In genomic region chrX:40685352-40685918, GRCh38 we compare ENCODE assay signal across 21 cellular contexts. TPM values are rescaled to one million over a fixed set of nuclear protein-coding genes. Genes with fewer than 3 reads are reported as not detected.
DNase-seq lines count a peak whose midpoint lies in the region; ATAC-seq, FAIRE-seq and TF ChIP-seq lines count a peak whose summit lies in the region.
"Had no signal": no experiment of that assay in that cellular context is flagged by ENCODE, and none has a peak within 500 bp of the region (broad histone marks: within the 10 kb centered on the region; RNA-seq: fewer than 3 reads in every experiment).

No MANE protein-coding gene starts in this region.

- no peak overlapping the region for H3K4me3 ChIP-seq in Caco-2 (ENCODE audit: low read depth, low read length)
- no peak overlapping the region for H3K4me3 ChIP-seq in GM23338
- no peak overlapping the region for H3K4me3 ChIP-seq in H1 (ENCODE audit: extremely low read depth in 1 of 4, insufficient read depth in 2 of 4, low read depth in 3 of 4, low read length in 4 of 4)
- H3K4me3 ChIP-seq in H7 (ENCODE audit: insufficient read depth, low read depth, low read length) = no peak overlapping the region
- no peak overlapping the region for H3K4me3 ChIP-seq in stomach
- H3K4me3 ChIP-seq: HAP-1, heart left ventricle, right atrium auricular region, spleen, transverse colon had no signal

- H3K4me1 ChIP-seq in Caco-2 = no peaks in the 10 kb centered on the region
- H3K4me1 ChIP-seq in GM23338 (ENCODE audit: insufficient read depth) = no peaks in the 10 kb centered on the region
- peaks cover 0 to 3% (median 0%) of the 10 kb centered on the region in 4 experiments; a peak in 1 of 7 replicates for H3K4me1 ChIP-seq in H1 (replicated peaks in 1 of 4; ENCODE audit: control insufficient read depth in 3 of 4, insufficient read depth in 4 of 4, low read length in 3 of 4)
- H3K4me1 ChIP-seq in stomach = no peaks in the 10 kb centered on the region
- H3K4me1 ChIP-seq: HAP-1, heart left ventricle, transverse colon had no signal

- no peak overlapping the region for H2BK5ac ChIP-seq in H1 (ENCODE audit: low read depth, low read length)

- H4K5ac ChIP-seq in H1 (ENCODE audit: insufficient read length, low read depth, low read length) = no peak overlapping the region

- H3K4me2 ChIP-seq in GM23338 (no peak overlapping the region), H1 (ENCODE audit: insufficient read depth in 1 of 2, low read depth in 2 of 2, low read length in 2 of 2) (no peak overlapping the region)

- WGBS in H1 (ENCODE audit: extremely low coverage in 1 of 2, insufficient coverage in 1 of 2, insufficient read length in 1 of 2, insufficient replicate concordance in 2 of 2, low coverage in 1 of 2, low lambda C conversion rate in 2 of 2, missing lambda C conversion rate in 1 of 2), 2 experiments = 95% methylated on average over 4 of the region's 4 CpGs; no CpG with 5 or more reads in 1 of the 2 experiments
- 40 to 71% (median 47%) methylated on average over 1 to 4 of the region's 4 CpGs for WGBS in stomach, 5 donors

- no peak overlapping the region for H3K4ac ChIP-seq in H1 (replicated peaks; ENCODE audit: insufficient read length, low read depth, low read length)

- no peak overlapping the region for H4K8ac ChIP-seq in H1 (ENCODE audit: extremely low read depth, insufficient read depth, low read length)

- H3K9me2 ChIP-seq in GM23338 (ENCODE audit: insufficient read depth) = no peaks in the 10 kb centered on the region

- H3K4me3 Mint-ChIP-seq in Caco-2 (ENCODE audit: unreplicated experiment) (no peak overlapping the region), GM23338 (no peak overlapping the region), progenitor cell of endocrine pancreas (ENCODE audit: low read depth) (peak overlapping the region; percentile 33)
- H3K4me3 Mint-ChIP-seq: activated CD4-positive, alpha-beta memory T cell treated with anti-CD3 and anti-CD28 coated beads for 36 hours had no signal

- no peak overlapping the region for H2AFZ ChIP-seq in GM23338
- no peak overlapping the region for H2AFZ ChIP-seq in H1 (ENCODE audit: low read length)

- H3K9me3 Mint-ChIP-seq in Caco-2 (ENCODE audit: unreplicated experiment) (no peaks in the 10 kb centered on the region), GM23338 (no peaks in the 10 kb centered on the region), progenitor cell of endocrine pancreas (ENCODE audit: low read depth) (peaks cover 15% of the 10 kb centered on the region)
- H3K9me3 Mint-ChIP-seq: activated CD4-positive, alpha-beta memory T cell treated with anti-CD3 and anti-CD28 coated beads for 36 hours had no signal

- no peak overlapping the region for H4K91ac ChIP-seq in H1 (replicated peaks; ENCODE audit: insufficient read length, low read length)

- no peak overlapping the region for H2BK20ac ChIP-seq in H1 (ENCODE audit: low read length)

- no peak overlapping the region for H3K18ac ChIP-seq in H1 (ENCODE audit: extremely low read depth, low read length)

- TF ChIP-seq EP300 in H1 (IDR thresholded peaks at IDR 0.05; ENCODE audit: borderline replicate concordance in 1 of 2, low read depth in 2 of 2, low read length in 2 of 2) (no peak), stomach (IDR thresholded peaks at IDR 0.05) (no peak)

- no peak for ATAC-seq in GM23338
- ATAC-seq: heart left ventricle had no signal

- H2BK15ac ChIP-seq in H1 (ENCODE audit: low read length) = no peak overlapping the region

- no peaks in the 10 kb centered on the region for H3K36me3 ChIP-seq in Caco-2 (ENCODE audit: control insufficient read depth, insufficient read depth, low read length)
- peaks cover 25% of the 10 kb centered on the region for H3K36me3 ChIP-seq in GM23338 (ENCODE audit: insufficient read depth)
- H3K36me3 ChIP-seq in H1 (ENCODE audit: control insufficient read depth in 2 of 4, insufficient read depth in 4 of 4, low read length in 3 of 4) = peaks cover 4 to 84% (median 38%) of the 10 kb centered on the region in 4 experiments; a peak in 7 of 8 replicates
- peaks cover 22% of the 10 kb centered on the region for H3K36me3 ChIP-seq in H7 (replicated peaks; ENCODE audit: control insufficient read depth, insufficient read depth, low read length)
- H3K36me3 ChIP-seq in stomach = peaks cover 0 to 51% (median 46%) of the 10 kb centered on the region in 4 donors
- H3K36me3 ChIP-seq: transverse colon had no signal

- H3K27ac Mint-ChIP-seq in Caco-2 (ENCODE audit: unreplicated experiment) (peak overlapping the region; percentile 45), GM23338 (no peak overlapping the region), progenitor cell of endocrine pancreas (no peak overlapping the region)
- H3K27ac Mint-ChIP-seq: activated CD4-positive, alpha-beta memory T cell treated with anti-CD3 and anti-CD28 coated beads for 36 hours had no signal

- FAIRE-seq in H1 (lab: Jason Lieb, UNC) = peak; percentile 45

- H3K79me1 ChIP-seq in H1 (ENCODE audit: low read depth, low read length) = no peaks in the 10 kb centered on the region

- H2BK12ac ChIP-seq in H1 (ENCODE audit: low read depth, low read length) = no peak overlapping the region

- no peak for TF ChIP-seq RAD21 in H1 (IDR thresholded peaks at IDR 0.05 in 1 of 2, conservative IDR thresholded peaks at IDR 0.05 in 1 of 2; ENCODE audit: low read depth in 2 of 2, low read length in 2 of 2)

- H4K20me1 ChIP-seq in GM23338 (replicated peaks; ENCODE audit: insufficient read depth) (peaks cover 5% of the 10 kb centered on the region; the same call in 1 of the 2 replicates), H1 (replicated peaks in 1 of 2; ENCODE audit: control insufficient read depth in 1 of 2, insufficient read depth in 2 of 2, low read length in 2 of 2) (no peaks in the 10 kb centered on the region)

- intact Hi-C loops in Caco-2 (cut with micrococcal nuclease; ENCODE audit: unreplicated experiment) (no loop called here), stomach (cut with DNase I; ENCODE audit: low total_unique reads) (no loop called here)

- no peaks in the 10 kb centered on the region for H3F3A ChIP-seq in GM23338 (replicated peaks; ENCODE audit: low read depth)

- no peaks in the 10 kb centered on the region for H3K9me3 ChIP-seq in Caco-2
- H3K9me3 ChIP-seq in H1 (ENCODE audit: insufficient read depth in 2 of 2, low read depth in 1 of 2, low read length in 1 of 2) = no peaks in the 10 kb centered on the region
- H3K9me3 ChIP-seq in stomach = no peaks in the 10 kb centered on the region
- H3K9me3 ChIP-seq: HAP-1, heart left ventricle, right atrium auricular region, spleen, transverse colon had no signal

- no peaks in the 10 kb centered on the region for H3K4me1 Mint-ChIP-seq in Caco-2 (ENCODE audit: low read depth, unreplicated experiment)
- H3K4me1 Mint-ChIP-seq in GM23338 = peaks cover 3% of the 10 kb centered on the region; the same call in 2 of the 3 replicates
- peaks cover 14% of the 10 kb centered on the region for H3K4me1 Mint-ChIP-seq in progenitor cell of endocrine pancreas (ENCODE audit: low read depth)

- H3K9ac ChIP-seq in H1 (replicated peaks in 1 of 4; ENCODE audit: extremely low read depth in 1 of 4, low read depth in 3 of 4, low read length in 3 of 4) = no peak overlapping the region

- CTCF ChIA-PET in Caco-2 (lab: Charles Lee) (no interaction called here), H1 (lab: Charles Lee; ENCODE audit: partially characterized antibody) (no interaction called here)

- H3K27ac ChIP-seq in GM23338 (ENCODE audit: low read depth) (peak overlapping the region; percentile 66; the same call in 1 of the 2 replicates), H1 (ENCODE audit: low read depth, low read length) (no peak overlapping the region), stomach (no peak overlapping the region)
- H3K27ac ChIP-seq: brain microvascular endothelial cell, epithelial cell of prostate, heart left ventricle, right atrium auricular region, spleen, transverse colon had no signal

- TF ChIP-seq POLR2A in H1 (IDR thresholded peaks at IDR 0.05; ENCODE audit: control extremely low read depth in 1 of 2, low read depth in 2 of 2, low read length in 2 of 2) = no peak
- TF ChIP-seq POLR2A in stomach (IDR thresholded peaks at IDR 0.05) = no peak

- H2AK5ac ChIP-seq in H1 (ENCODE audit: low read depth, low read length) = no peak overlapping the region

- H3K56ac ChIP-seq in H1 (replicated peaks; ENCODE audit: insufficient read length, low read depth, low read length) = no peak overlapping the region

- H3K27me3 ChIP-seq in Caco-2 (replicated peaks; ENCODE audit: control insufficient read depth, insufficient read depth, low read length) (no peaks in the 10 kb centered on the region), GM23338 (ENCODE audit: insufficient read depth) (no peaks in the 10 kb centered on the region), H1 (replicated peaks in 1 of 4; ENCODE audit: control insufficient read depth in 3 of 4, extremely low read depth in 1 of 4, insufficient read depth in 3 of 4, low read length in 3 of 4) (no peaks in the 10 kb centered on the region), H7 (ENCODE audit: control insufficient read depth, insufficient read depth, low read length) (no peaks in the 10 kb centered on the region), stomach (no peaks in the 10 kb centered on the region)
- H3K27me3 ChIP-seq: brain microvascular endothelial cell, right atrium auricular region, spleen, transverse colon had no signal

- POLR2A ChIA-PET in Caco-2 (lab: Charles Lee) = no interaction called here
- POLR2A ChIA-PET in H1 (lab: Charles Lee; ENCODE audit: partially characterized antibody) = interaction anchor here (1.0 kb wide), 1 partner anchor 51 kb away, joined by 3 read pairs; no protein-coding TSS in a partner anchor

- no peak overlapping the region for H3K14ac ChIP-seq in H1 (ENCODE audit: insufficient read length)

- no peak for TF ChIP-seq CTCF in Caco-2 (IDR thresholded peaks at IDR 0.05; ENCODE audit: insufficient read depth in 1 of 2, low read depth in 1 of 2, low read length in 1 of 2, severe bottlenecking in 1 of 2, unreplicated experiment in 1 of 2)
- no peak for TF ChIP-seq CTCF in GM23338 (conservative IDR thresholded peaks at IDR 0.05; ENCODE audit: low read depth in 2 of 2)
- no peak for TF ChIP-seq CTCF in H1 (IDR thresholded peaks at IDR 0.05; ENCODE audit: control extremely low read depth in 1 of 3, insufficient read depth in 1 of 3, low read depth in 1 of 3, low read length in 3 of 3)
- no peak for TF ChIP-seq CTCF in progenitor cell of endocrine pancreas (IDR thresholded peaks at IDR 0.05; ENCODE audit: unreplicated experiment)
- no peak for TF ChIP-seq CTCF in stomach (IDR thresholded peaks at IDR 0.05)

- no peak overlapping the region for H3K23ac ChIP-seq in H1 (ENCODE audit: insufficient read length)

- BruUV-seq in Caco-2 (replicated peaks; lab: Mats Ljungman, UMichigan) = no TSS peak

- H3K79me2 ChIP-seq in GM23338 (replicated peaks; ENCODE audit: insufficient read depth) (0 out of 2 replicates have a peak, but pooled peaks cover 9% of the 10 kb centered on the region), H1 (ENCODE audit: control insufficient read depth in 1 of 2, insufficient read depth in 2 of 2, low read length in 2 of 2) (peaks cover 0 to 20% of the 10 kb centered on the region in 2 experiments; a peak in 1 of 4 replicates)

- H3K36me3 Mint-ChIP-seq in Caco-2 (ENCODE audit: insufficient read depth, unreplicated experiment) = peaks cover 28% of the 10 kb centered on the region
- H3K36me3 Mint-ChIP-seq in GM23338 (ENCODE audit: low read depth) = peaks cover 71% of the 10 kb centered on the region
- H3K36me3 Mint-ChIP-seq in progenitor cell of endocrine pancreas (ENCODE audit: insufficient read depth) = peaks cover 8% of the 10 kb centered on the region

- no peak overlapping the region for H2BK120ac ChIP-seq in H1 (replicated peaks; ENCODE audit: low read depth, low read length)

- H3K27me3 Mint-ChIP-seq in Caco-2 (ENCODE audit: insufficient read depth, unreplicated experiment) (no peaks in the 10 kb centered on the region), GM23338 (ENCODE audit: insufficient read depth, low read depth, poor library complexity) (no peaks in the 10 kb centered on the region), progenitor cell of endocrine pancreas (no peaks in the 10 kb centered on the region)
- H3K27me3 Mint-ChIP-seq: activated CD4-positive, alpha-beta memory T cell treated with anti-CD3 and anti-CD28 coated beads for 36 hours had no signal

- H3K23me2 ChIP-seq in H1 (ENCODE audit: low read depth, low read length) = no peaks in the 10 kb centered on the region

- no peak for DNase-seq in Caco-2
- no peak for DNase-seq in GM23338 (ENCODE audit: low spot score)
- DNase-seq in H1 (ENCODE audit: low read depth in 1 of 2, low spot score in 2 of 2) = no peak
- DNase-seq in progenitor cell of endocrine pancreas (ENCODE audit: low spot score, unreplicated experiment) = no peak
- DNase-seq in H7 = no peak
- no peak for DNase-seq in SK-N-DZ (ENCODE audit: low spot score)
- no peak for DNase-seq in stomach
- DNase-seq: activated CD4-positive, alpha-beta memory T cell treated with anti-CD3 and anti-CD28 coated beads for 36 hours; activated CD4-positive, CD25-positive, alpha-beta regulatory T cell; brain microvascular endothelial cell; DMS53; effector CD4-positive, alpha-beta T cell; GDM1; heart left ventricle; NCI-H774; spleen; stimulated activated CD4-positive, alpha-beta T cell treated with anti-CD3 and anti-CD28 coated beads, Interleukin-4, amount 100 ng/mL, for 1 hour; transverse colon had no signal

RNA-seq across cellular contexts. Expression of gene CXorf38, which starts 38.1 kb away (rescaled TPM):
- total RNA-seq in Caco-2 (2022) = 7.9 and 8.7 TPM in 2 replicates
- 8.8 and 15.3 TPM in 2 replicates for total RNA-seq in GM23338 (2014; rRNA removed; shearing (Covaris generic))
- 5.2 and 6.5 TPM in 2 replicates for polyA plus RNA-seq in GM23338 (2016; fragmentation: Nextera tagmentation; extraction: Ambion mirVana)
- 6.4 and 7.2 TPM in 2 replicates for total RNA-seq in H1 (2021; fragmentation: NEBNext Ultra II Directional; extraction: Animal tissue kit (Norgen Biotek cat#: 25700))
- 3.6 and 3.7 TPM in 2 replicates for polyA plus RNA-seq in H1 (2011; rRNA removed)
- polyA plus RNA-seq in H1 (2011; cell fraction: cytosol; rRNA removed) = 5.8 TPM
- polyA plus RNA-seq in H1 (2011; cell fraction: nucleus; rRNA removed) = 3.6 TPM
- 4.1 to 5.9 TPM (median 4.9 TPM) in 4 replicates for polyA plus RNA-seq in H1 (2012, experiment 1 of 2)
- polyA plus RNA-seq in H1 (2012, experiment 2 of 2) = 1.1 TPM
- 4.5 TPM for polyA plus RNA-seq in H1 (2013, experiment 1 of 2)
- 4.4 TPM for polyA plus RNA-seq in H1 (2013, experiment 2 of 2)
- 4.0 and 4.6 TPM in 2 replicates for polyA minus RNA-seq in H1 (2011; rRNA and poly(A)+ RNA removed)
- 2.6 TPM for polyA minus RNA-seq in H1 (2011; cell fraction: cytosol; rRNA and poly(A)+ RNA removed)
- 6.0 TPM for polyA minus RNA-seq in H1 (2011; cell fraction: nucleus; rRNA and poly(A)+ RNA removed)
- total RNA-seq in progenitor cell of endocrine pancreas = 7.3 and 7.9 TPM in 2 replicates
- 11.7 and 19.9 TPM in 2 replicates for total RNA-seq in H7 (2014; rRNA removed; shearing (Covaris generic))
- polyA plus RNA-seq in SK-N-DZ (2014; cell fraction: cytosol; rRNA removed) = 9.8 and 11.4 TPM in 2 replicates
- polyA plus RNA-seq in SK-N-DZ (2014; cell fraction: nucleus; rRNA removed) = 3.7 and 4.4 TPM in 2 replicates
- 10 to 100 TPM in 3 of 5 donors, 1 to 10 TPM in 1, under 1 TPM in 1; 0.89 to 20.2 (median 14.8) TPM for total RNA-seq in stomach
- polyA plus RNA-seq in stomach = 1 to 10 TPM; 3.8 to 8.1 (median 4.4) TPM

RNA-seq across cellular contexts. Expression of gene MED14, which starts 49.9 kb away (rescaled TPM):
- total RNA-seq in Caco-2 (2022) (42.6 and 44.0 TPM in 2 replicates), progenitor cell of endocrine pancreas (58.2 and 61.8 TPM in 2 replicates), stomach (100 to 1,000 TPM in 1 of 5 donors, 10 to 100 TPM in 4; 36.8 to 107 (median 63.0) TPM)
- 99.3 and 110 TPM in 2 replicates for total RNA-seq in GM23338 (2014; rRNA removed; shearing (Covaris generic))
- polyA plus RNA-seq in GM23338 (2016; fragmentation: Nextera tagmentation; extraction: Ambion mirVana) (28.9 and 29.8 TPM in 2 replicates), H1 (2011; rRNA removed) (73.0 and 79.7 TPM in 2 replicates), stomach (10 to 100 TPM in 1 of 3 donors, 1 to 10 TPM in 2; 5.5 to 12.5 (median 7.0) TPM)
- total RNA-seq in H1 (2021; fragmentation: NEBNext Ultra II Directional; extraction: Animal tissue kit (Norgen Biotek cat#: 25700)) = 117 and 122 TPM in 2 replicates
- polyA plus RNA-seq in H1 (2011; cell fraction: cytosol; rRNA removed) = 73.3 TPM
- polyA plus RNA-seq in H1 (2011; cell fraction: nucleus; rRNA removed) = 190 TPM
- polyA plus RNA-seq in H1 (2012, experiment 1 of 2) = 62.3 to 102 TPM (median 78.1 TPM) in 4 replicates
- polyA plus RNA-seq in H1 (2012, experiment 2 of 2) = 5.8 TPM
- polyA plus RNA-seq in H1 (2013, experiment 1 of 2) = 51.2 TPM
- 47.1 TPM for polyA plus RNA-seq in H1 (2013, experiment 2 of 2)
- polyA minus RNA-seq in H1 (2011; rRNA and poly(A)+ RNA removed) = 129 and 130 TPM in 2 replicates
- polyA minus RNA-seq in H1 (2011; cell fraction: cytosol; rRNA and poly(A)+ RNA removed) = 104 TPM
- 247 TPM for polyA minus RNA-seq in H1 (2011; cell fraction: nucleus; rRNA and poly(A)+ RNA removed)
- 54.4 and 88.3 TPM in 2 replicates for total RNA-seq in H7 (2014; rRNA removed; shearing (Covaris generic))
- polyA plus RNA-seq in SK-N-DZ (2014; cell fraction: cytosol; rRNA removed) = 13.7 and 15.5 TPM in 2 replicates
- polyA plus RNA-seq in SK-N-DZ (2014; cell fraction: nucleus; rRNA removed) = 19.4 and 34.9 TPM in 2 replicates
